Comparison of ENCODE assay signal across 8 cellular contexts in the genomic region with DNA sequence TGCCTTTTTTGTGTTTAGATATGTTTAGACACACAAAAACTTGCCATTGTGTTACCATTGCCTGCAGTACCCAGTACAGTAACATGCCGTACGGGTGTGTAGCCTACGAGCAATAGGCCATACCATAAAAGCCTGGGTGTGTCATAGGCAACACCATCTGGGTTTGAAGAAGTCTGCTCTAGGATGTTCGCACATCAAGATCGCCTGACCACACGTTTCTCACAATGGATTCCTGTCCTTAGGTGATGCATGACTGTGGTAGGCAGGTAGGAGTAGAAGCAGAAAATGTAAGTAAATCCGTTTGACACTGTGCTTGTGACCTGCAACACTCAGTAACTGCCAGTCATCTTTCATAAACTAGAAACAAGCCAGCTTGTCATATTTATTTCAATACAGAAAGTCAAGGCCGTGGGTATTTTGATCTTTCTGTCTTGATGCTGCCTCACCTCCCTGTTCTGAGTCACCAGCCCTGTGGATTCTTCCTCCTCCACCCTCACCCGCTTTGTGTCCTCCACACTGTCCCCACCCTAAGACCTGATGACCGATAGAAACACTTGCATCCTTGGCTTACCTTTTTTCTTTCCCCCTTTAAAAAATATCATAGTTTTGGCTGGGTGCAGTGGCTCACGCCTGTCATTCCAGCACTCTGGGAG. TPM values are rescaled to one million over a fixed set of nuclear protein-coding genes. Genes with fewer than 3 reads are reported as not detected.
DNase-seq lines count a peak whose midpoint lies in the region; ATAC-seq and FAIRE-seq lines count a peak whose summit lies in the region.
"Not testable (repeated sequence)": the region's sequence is repeated elsewhere in the genome, so short reads cannot be mapped to it uniquely, and the experiment has no call there.

No MANE protein-coding gene starts in this region.

- WGBS in small intestine, 3 donors: 39 to 63% (median 44%) methylated on average over 9 to 10 of the region's 11 CpGs

- H3K36me3 ChIP-seq in small intestine (ENCODE audit: control insufficient read depth in 2 of 2, insufficient read depth in 2 of 2, low read length in 2 of 2): not testable (repeated sequence)

- H3K4me3 ChIP-seq in small intestine (ENCODE audit: low read depth in 1 of 2, low read length in 2 of 2): not testable (repeated sequence)

- ATAC-seq in GM18502 (IDR thresholded peaks at IDR 0.05; ENCODE audit: poor library complexity, unreplicated experiment): peak; percentile 41
- ATAC-seq in GM21723 (IDR thresholded peaks at IDR 0.05; ENCODE audit: unreplicated experiment): peak; percentile 31
- ATAC-seq in HG03378 (IDR thresholded peaks at IDR 0.05; ENCODE audit: unreplicated experiment): peak; percentile 55
- peak; percentile 39 for ATAC-seq in T-helper 17 cell
- ATAC-seq in activated T-cell treated with anti-CD3 and anti-CD28 coated beads, Interleukin-2, amount 50 U/mL, for 72 hours (replicated peaks in 1 of 2): peak; percentile 91 to 92
- ATAC-seq in effector memory CD8-positive, alpha-beta T cell (replicated peaks): peak; percentile 86

- DNase-seq in T-helper 17 cell: not testable (repeated sequence)
- DNase-seq in activated T-cell treated with anti-CD3 and anti-CD28 coated beads, Interleukin-2, amount 50 U/mL, for 72 hours: peak; percentile 76 to 85
- peak; percentile 25 to 38 (median 28) for DNase-seq in effector memory CD8-positive, alpha-beta T cell
- DNase-seq in small intestine: peak; percentile 67

- H3K27ac ChIP-seq in small intestine (ENCODE audit: low read depth in 1 of 2, low read length in 1 of 2): peak overlapping the region; percentile 25 to 89

- not testable (repeated sequence) for H3K4me1 ChIP-seq in small intestine (ENCODE audit: control insufficient read depth in 2 of 2, insufficient read depth in 1 of 2, low read depth in 1 of 2, low read length in 1 of 2)

- not testable (repeated sequence) for FAIRE-seq in small intestine (lab: Jason Lieb, UNC)

- not testable (repeated sequence) for H3K36me3 Mint-ChIP-seq in T-helper 17 cell (ENCODE audit: low read depth); activated T-cell treated with anti-CD3 and anti-CD28 coated beads, Interleukin-2, amount 50 U/mL, for 72 hours (ENCODE audit: insufficient read depth in 2 of 2); effector memory CD8-positive, alpha-beta T cell (ENCODE audit: insufficient read depth); stimulated activated naive CD8-positive, alpha-beta T cell treated with anti-CD3 and anti-CD28 coated beads, Interleukin-15, Interleukin-2, amounts not matched to agents 100 ng/mL and 50 ng/mL, for 24 hours (ENCODE audit: low read depth)

- not testable (repeated sequence) for H3K4me1 Mint-ChIP-seq in T-helper 17 cell
- H3K4me1 Mint-ChIP-seq in activated T-cell treated with anti-CD3 and anti-CD28 coated beads, Interleukin-2, amount 50 U/mL, for 72 hours (ENCODE audit: low read depth): peaks cover 66% of the 10 kb centered on the region
- H3K4me1 Mint-ChIP-seq in effector memory CD8-positive, alpha-beta T cell (ENCODE audit: low read depth in 2 of 2): peaks cover 18 to 21% of the 10 kb centered on the region in 2 donors
- H3K4me1 Mint-ChIP-seq in stimulated activated naive CD8-positive, alpha-beta T cell treated with anti-CD3 and anti-CD28 coated beads, Interleukin-15, Interleukin-2, amounts not matched to agents 100 ng/mL and 50 ng/mL, for 24 hours (ENCODE audit: low read depth): peaks cover 57% of the 10 kb centered on the region

- H3K27me3 Mint-ChIP-seq in T-helper 17 cell; activated T-cell treated with anti-CD3 and anti-CD28 coated beads, Interleukin-2, amount 50 U/mL, for 72 hours (ENCODE audit: low read depth); effector memory CD8-positive, alpha-beta T cell; stimulated activated naive CD8-positive, alpha-beta T cell treated with anti-CD3 and anti-CD28 coated beads, Interleukin-15, Interleukin-2, amounts not matched to agents 100 ng/mL and 50 ng/mL, for 24 hours: not testable (repeated sequence)

- H3K27ac Mint-ChIP-seq in T-helper 17 cell: peak overlapping the region; percentile 41
- peak overlapping the region; percentile 43 for H3K27ac Mint-ChIP-seq in activated T-cell treated with anti-CD3 and anti-CD28 coated beads, Interleukin-2, amount 50 U/mL, for 72 hours
- H3K27ac Mint-ChIP-seq in effector memory CD8-positive, alpha-beta T cell: peak overlapping the region; percentile 63 to 88
- H3K27ac Mint-ChIP-seq in stimulated activated naive CD8-positive, alpha-beta T cell treated with anti-CD3 and anti-CD28 coated beads, Interleukin-15, Interleukin-2, amounts not matched to agents 100 ng/mL and 50 ng/mL, for 24 hours: peak overlapping the region; percentile 45

- not testable (repeated sequence) for H3K9me3 Mint-ChIP-seq in activated T-cell treated with anti-CD3 and anti-CD28 coated beads, Interleukin-2, amount 50 U/mL, for 72 hours; effector memory CD8-positive, alpha-beta T cell; stimulated activated naive CD8-positive, alpha-beta T cell treated with anti-CD3 and anti-CD28 coated beads, Interleukin-15, Interleukin-2, amounts not matched to agents 100 ng/mL and 50 ng/mL, for 24 hours

- H3K27me3 ChIP-seq in small intestine (ENCODE audit: control insufficient read depth in 2 of 2, insufficient read depth in 2 of 2, low read length in 2 of 2): not testable (repeated sequence)

- not testable (repeated sequence) for H3K4me3 Mint-ChIP-seq in T-helper 17 cell
- H3K4me3 Mint-ChIP-seq in activated T-cell treated with anti-CD3 and anti-CD28 coated beads, Interleukin-2, amount 50 U/mL, for 72 hours: peak overlapping the region; percentile 23 to 38
- peak overlapping the region in 1 of 2 donors; percentile 14 for H3K4me3 Mint-ChIP-seq in effector memory CD8-positive, alpha-beta T cell
- H3K4me3 Mint-ChIP-seq in stimulated activated naive CD8-positive, alpha-beta T cell treated with anti-CD3 and anti-CD28 coated beads, Interleukin-15, Interleukin-2, amounts not matched to agents 100 ng/mL and 50 ng/mL, for 24 hours: peak overlapping the region; percentile 16

- H3K9me3 ChIP-seq in T-helper 17 cell (ENCODE audit: control insufficient read depth, low read length, poor library complexity, severe bottlenecking); small intestine (ENCODE audit: control insufficient read depth, low read depth): not testable (repeated sequence)

RNA-seq across cellular contexts. Expression of a gene that starts 7.3 kb away (rescaled TPM):
- 10 to 100 TPM; 42.4 to 44.8 TPM for total RNA-seq in T-helper 17 cell
- 10 to 100 TPM; 19.0 to 19.9 TPM for total RNA-seq in activated T-cell treated with anti-CD3 and anti-CD28 coated beads, Interleukin-2, amount 50 U/mL, for 72 hours
- 1 to 10 TPM; 3.5 to 8.3 (median 4.0) TPM for polyA plus RNA-seq in small intestine

Comparison
In these comparisons a context has a peak if more than half of its experiments do, and no peak if none do; other contexts are left out.
1. ATAC-seq: peak in every context shown above with its lines; median percentile 92 in activated T-cell treated with anti-CD3 and anti-CD28 coated beads, Interleukin-2, amount 50 U/mL, for 72 hours; 86 in effector memory CD8-positive, alpha-beta T cell; 55 in HG03378; 41 in GM18502; 39 in T-helper 17 cell; 31 in GM21723.